9 cellular contexts compared by ENCODE assay signal in genomic region chr10:8133146-8133545, GRCh38.
DNase-seq lines count a peak whose midpoint lies in the region; ATAC-seq, FAIRE-seq and TF ChIP-seq lines count a peak whose summit lies in the region.
"Had no signal": no experiment of that assay in that cellular context is flagged by ENCODE, and none has a peak within 500 bp of the region (broad histone marks: within the 10 kb centered on the region; RNA-seq: fewer than 3 reads in every experiment).

No MANE protein-coding gene starts in this region.

- H3K9me3 Mint-ChIP-seq in Caco-2 (ENCODE audit: unreplicated experiment): no peaks in the 10 kb centered on the region

- DNase-seq in Jurkat, Clone E6-1 (ENCODE audit: low read depth, low spot score): peak; percentile 83
- DNase-seq in GM12878 (ENCODE audit: low read depth, low spot score) (peak; percentile 80), Caco-2 (no peak), NCI-H2029 (lab: John Stamatoyannopoulos, UW) (no peak), hypothalamus (lab: John Stamatoyannopoulos, UW) (no peak)
- no peak for DNase-seq in central memory CD4-positive, alpha-beta T cell
- DNase-seq: GOT3 had no signal

- no peaks in the 10 kb centered on the region for H4K20me1 ChIP-seq in GM12878 (ENCODE audit: control insufficient read depth, insufficient read depth)

- peaks cover 28% of the 10 kb centered on the region for H3K4me1 ChIP-seq in GM12878 (ENCODE audit: control insufficient read depth, insufficient read depth, low read length)
- H3K4me1 ChIP-seq in Caco-2: no peaks in the 10 kb centered on the region

- H3K36me3 ChIP-seq in GM12878 (ENCODE audit: control insufficient read depth in 2 of 2, insufficient read depth in 2 of 2, low read length in 1 of 2) (no peaks in the 10 kb centered on the region), Caco-2 (ENCODE audit: control insufficient read depth, insufficient read depth, low read length) (no peaks in the 10 kb centered on the region)

- no peaks in the 10 kb centered on the region for H3K27me3 ChIP-seq in GM12878 (replicated peaks in 1 of 2; ENCODE audit: control insufficient read depth in 2 of 2, insufficient read depth in 2 of 2, low read length in 1 of 2)
- H3K27me3 ChIP-seq in Caco-2 (replicated peaks; ENCODE audit: control insufficient read depth, insufficient read depth, low read length): no peaks in the 10 kb centered on the region

- TF ChIP-seq EP300 in GM12878 (IDR thresholded peaks at IDR 0.05; ENCODE audit: borderline replicate concordance in 1 of 2, control insufficient read depth in 1 of 2, low read depth in 2 of 2, low read length in 2 of 2): peak; percentile 59 to 80; a peak in 3 of 4 replicates

- in situ Hi-C loops in GM12878 (cut with MboI): no loop called here

- CTCF ChIA-PET in GM12878 (lab: Yijun Ruan, JAX): no interaction called here
- CTCF ChIA-PET in Caco-2 (lab: Charles Lee): no interaction called here

- no peaks in the 10 kb centered on the region for H3K4me1 Mint-ChIP-seq in Caco-2 (ENCODE audit: low read depth, unreplicated experiment)

- H3K4me3 Mint-ChIP-seq in Caco-2 (ENCODE audit: unreplicated experiment): no peak overlapping the region

- BruUV-seq in GM12878 (replicated peaks; lab: Mats Ljungman, UMichigan): no TSS peak
- no TSS peak for BruUV-seq in Caco-2 (replicated peaks; lab: Mats Ljungman, UMichigan)

- no peaks in the 10 kb centered on the region for H3K9me3 ChIP-seq in GM12878 (replicated peaks; ENCODE audit: control insufficient read depth, insufficient read depth, low read length)
- H3K9me3 ChIP-seq in Caco-2: no peaks in the 10 kb centered on the region

- peak overlapping the region; percentile 63 for H3K4me2 ChIP-seq in GM12878 (ENCODE audit: control insufficient read depth, insufficient read depth)

- SMC1A ChIA-PET in GM12878 (lab: Charles Lee; ENCODE audit: uncharacterized antibody, unreplicated experiment): interaction anchor here (1.7 kb wide), 1 partner anchor 48 kb away, joined by 5 read pairs; no protein-coding TSS in a partner anchor

- 14% methylated on average over 8 of the region's 8 CpGs for WGBS in GM12878 (ENCODE audit: insufficient coverage, insufficient replicate concordance, low lambda C conversion rate, missing lambda C conversion rate)

- no peak overlapping the region for H3K27ac Mint-ChIP-seq in Caco-2 (ENCODE audit: unreplicated experiment)

- peak; percentile 42 for ATAC-seq in GM18519 (IDR thresholded peaks at IDR 0.05; ENCODE audit: low FRiP score, unreplicated experiment)
- ATAC-seq in GM21619 (IDR thresholded peaks at IDR 0.05; ENCODE audit: unreplicated experiment): peak; percentile 60
- peak; percentile 71 for ATAC-seq in GM12878

- H3K36me3 Mint-ChIP-seq in Caco-2 (ENCODE audit: insufficient read depth, unreplicated experiment): no peaks in the 10 kb centered on the region

- no peaks in the 10 kb centered on the region for H3K27me3 Mint-ChIP-seq in Caco-2 (ENCODE audit: insufficient read depth, unreplicated experiment)

- H3K9ac ChIP-seq in GM12878 (ENCODE audit: control insufficient read depth, insufficient read depth, low read length): no peak overlapping the region

- no peak overlapping the region for H3K4me3 ChIP-seq in Jurkat, Clone E6-1 (ENCODE audit: low read length)
- H3K4me3 ChIP-seq in GM12878 (no peak overlapping the region; the same call in 1 of the 2 replicates), Caco-2 (ENCODE audit: low read depth, low read length) (no peak overlapping the region)

- no peak for TF ChIP-seq POLR2A in GM12878 (IDR thresholded peaks at IDR 0.05; ENCODE audit: low read depth, low read length)

- no peak for TF ChIP-seq RAD21 in GM12878 (IDR thresholded peaks at IDR 0.05; ENCODE audit: insufficient read depth, low read depth, low read length)

- RAD21 ChIA-PET in GM12878 (lab: Charles Lee; ENCODE audit: unreplicated experiment): no interaction called here

- intact Hi-C loops in GM12878 (cut with micrococcal nuclease; ENCODE audit: unreplicated experiment): loop anchor here (2.0 to 10.0 kb wide), 3 partner anchors 72 to 258 kb away; no protein-coding TSS in a partner anchor
- intact Hi-C loops in Caco-2 (cut with micrococcal nuclease; ENCODE audit: unreplicated experiment): no loop called here

- no peak overlapping the region for H2AFZ ChIP-seq in GM12878 (ENCODE audit: control insufficient read depth, low read depth, low read length)

- POLR2A ChIA-PET in GM12878 (lab: Charles Lee) (no interaction called here), Caco-2 (lab: Charles Lee) (no interaction called here)

- no peak overlapping the region for H3K27ac ChIP-seq in GM12878 (ENCODE audit: control insufficient read depth, insufficient read depth)

- peak; percentile 95 for FAIRE-seq in GM12878 (lab: Jason Lieb, UNC)

- no peaks in the 10 kb centered on the region for H3K79me2 ChIP-seq in GM12878 (ENCODE audit: control insufficient read depth, insufficient read depth, low read length)

- TF ChIP-seq CTCF in GM12878 (IDR thresholded peaks at IDR 0.05 in 2 of 3, conservative IDR thresholded peaks at IDR 0.05 in 1 of 3; ENCODE audit: control insufficient read depth in 2 of 3, extremely low read depth in 1 of 3, insufficient read depth in 1 of 3, low read depth in 3 of 3, low read length in 3 of 3) (no peak), Caco-2 (IDR thresholded peaks at IDR 0.05; ENCODE audit: insufficient read depth in 1 of 2, low read depth in 1 of 2, low read length in 1 of 2, severe bottlenecking in 1 of 2, unreplicated experiment in 1 of 2) (no peak)

TF ChIP-seq in GM12878, 131 proteins besides CTCF, POLR2A, EP300 and RAD21 (continues in another document):
- TF ChIP-seq ATF2 (IDR thresholded peaks at IDR 0.05; ENCODE audit: low read length) (peak; percentile 97), TCF3 (IDR thresholded peaks at IDR 0.05; ENCODE audit: borderline replicate concordance, insufficient read depth, low read depth, low read length) (peak; percentile 95), POU2F2 (IDR thresholded peaks at IDR 0.05; ENCODE audit: borderline replicate concordance, low read depth, low read length) (peak; percentile 67; the same call in 1 of the 3 replicates), MEF2A (IDR thresholded peaks at IDR 0.05; ENCODE audit: insufficient read depth, low read depth, low read length) (peak; percentile 83), CREM (IDR thresholded peaks at IDR 0.05; ENCODE audit: low read depth) (peak; percentile 92), MLLT1 (IDR thresholded peaks at IDR 0.05) (peak; percentile 74), ZBTB4 (CRISPR knock-in tag; IDR thresholded peaks at IDR 0.05) (no peak), ATF7 (IDR thresholded peaks at IDR 0.05; ENCODE audit: low read depth) (peak; percentile 46; the same call in 1 of the 2 replicates), MTA2 (IDR thresholded peaks at IDR 0.05; ENCODE audit: low read depth) (peak; percentile 90), MYC (IDR thresholded peaks at IDR 0.05; ENCODE audit: insufficient read depth, insufficient read length, insufficient replicate concordance, low read length, severe bottlenecking) (no peak), SPI1 (IDR thresholded peaks at IDR 0.05; ENCODE audit: borderline replicate concordance, insufficient read depth, low read depth, low read length) (peak; percentile 97)

Comparison
In these comparisons a context has a peak if more than half of its experiments do, and no peak if none do; other contexts are left out.
1. DNase-seq: peak in Jurkat, Clone E6-1 (single experiment) and GM12878 (single experiment); none in Caco-2 (0 of 2), NCI-H2029 (single experiment), hypothalamus (0 of 51) and central memory CD4-positive, alpha-beta T cell (single experiment).
2. Peak in every context shown above with its lines, with median percentiles within 50 percentile points of each other: ATAC-seq.